Comparison of ENCODE assay signal across 24 cellular contexts in the genomic region with DNA sequence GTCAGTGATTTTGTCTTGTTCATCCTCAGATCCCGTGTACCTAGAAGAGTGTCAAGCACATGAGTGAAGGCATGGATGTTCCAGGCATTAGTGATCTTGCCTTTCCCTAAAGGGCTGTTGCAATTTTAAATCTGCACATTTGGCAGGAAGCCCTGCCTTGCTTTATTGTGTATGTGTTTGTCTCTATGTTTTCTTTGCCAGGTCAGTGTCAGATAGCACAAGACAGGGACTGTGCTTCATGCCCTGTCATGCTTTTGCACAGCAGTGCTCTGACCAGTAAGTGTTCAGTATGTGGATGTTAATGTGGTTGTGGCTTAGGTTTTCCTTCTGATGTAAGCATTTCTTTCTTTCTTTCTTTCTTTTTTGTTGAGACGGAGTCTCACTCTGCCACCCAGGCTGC.
"Had no signal": no experiment of that assay in that cellular context is flagged by ENCODE, and none has a peak within 500 bp of the region (broad histone marks: within the 10 kb centered on the region; RNA-seq: fewer than 3 reads in every experiment).

No MANE protein-coding gene starts in this region.

- H3K4me1 ChIP-seq: body of pancreas, foreskin keratinocyte, left lung, neural progenitor cell, upper lobe of right lung had no signal

- H3K27me3 ChIP-seq: body of pancreas, foreskin keratinocyte, hepatocyte, left lung, neural progenitor cell, thyroid gland, upper lobe of right lung had no signal

- H3K9ac ChIP-seq: neural progenitor cell had no signal

- H3K9me3 ChIP-seq: body of pancreas, left lung, thyroid gland, upper lobe of right lung had no signal

- DNase-seq: activated CD4-positive, alpha-beta T cell treated with anti-CD3 and anti-CD28 coated beads, Interleukin-2, amount 10 ng/mL, durations not matched to agents 7 days and 5 days; activated CD4-positive, CD25-positive, alpha-beta regulatory T cell treated with anti-CD3 and anti-CD28 coated beads, Interleukin-2, amount 50 U/mL, for 72 hours; activated CD8-positive, alpha-beta T cell treated with anti-CD3 and anti-CD28 coated beads for 36 hours; activated gamma-delta T cell treated with Interleukin-2 at 50 U/mL for 16 hours; activated T-cell treated with anti-CD3 and anti-CD28 coated beads, Interleukin-2, amount 50 U/mL, for 1 hour; anterior cingulate cortex; body of pancreas; central memory CD4-positive, alpha-beta T cell; effector memory CD4-positive, alpha-beta T cell; foreskin keratinocyte; immature natural killer cell; left lung; mammary epithelial cell; naive thymus-derived CD8-positive, alpha-beta T cell; posterior cingulate gyrus; retina; stimulated activated CD4-positive, alpha-beta T cell treated with anti-CD3 and anti-CD28 coated beads, Interleukin-1b, Interleukin-23, amount 100 ng/mL, for 48 hours; substantia nigra; thyroid gland; upper lobe of right lung; WERI-Rb-1 had no signal

- H3K4me3 ChIP-seq: body of pancreas, hepatocyte, left lung, neural progenitor cell, skin epidermis, thyroid gland, upper lobe of right lung had no signal

- H2AFZ ChIP-seq: hepatocyte, neural progenitor cell had no signal

- H3K79me2 ChIP-seq: hepatocyte had no signal

- ATAC-seq: activated CD8-positive, alpha-beta T cell treated with anti-CD3 and anti-CD28 coated beads for 36 hours; body of pancreas; foreskin keratinocyte; left lung; naive thymus-derived CD8-positive, alpha-beta T cell; upper lobe of right lung had no signal

- H3K36me3 ChIP-seq: left lung, neural progenitor cell, thyroid gland, upper lobe of right lung, WERI-Rb-1 had no signal

- H3K4me2 ChIP-seq: hepatocyte, neural progenitor cell had no signal

- H3K27ac ChIP-seq: body of pancreas, foreskin keratinocyte, hepatocyte, left lung, neural progenitor cell, skin epidermis, thyroid gland, upper lobe of right lung had no signal
